In the genomic region with DNA sequence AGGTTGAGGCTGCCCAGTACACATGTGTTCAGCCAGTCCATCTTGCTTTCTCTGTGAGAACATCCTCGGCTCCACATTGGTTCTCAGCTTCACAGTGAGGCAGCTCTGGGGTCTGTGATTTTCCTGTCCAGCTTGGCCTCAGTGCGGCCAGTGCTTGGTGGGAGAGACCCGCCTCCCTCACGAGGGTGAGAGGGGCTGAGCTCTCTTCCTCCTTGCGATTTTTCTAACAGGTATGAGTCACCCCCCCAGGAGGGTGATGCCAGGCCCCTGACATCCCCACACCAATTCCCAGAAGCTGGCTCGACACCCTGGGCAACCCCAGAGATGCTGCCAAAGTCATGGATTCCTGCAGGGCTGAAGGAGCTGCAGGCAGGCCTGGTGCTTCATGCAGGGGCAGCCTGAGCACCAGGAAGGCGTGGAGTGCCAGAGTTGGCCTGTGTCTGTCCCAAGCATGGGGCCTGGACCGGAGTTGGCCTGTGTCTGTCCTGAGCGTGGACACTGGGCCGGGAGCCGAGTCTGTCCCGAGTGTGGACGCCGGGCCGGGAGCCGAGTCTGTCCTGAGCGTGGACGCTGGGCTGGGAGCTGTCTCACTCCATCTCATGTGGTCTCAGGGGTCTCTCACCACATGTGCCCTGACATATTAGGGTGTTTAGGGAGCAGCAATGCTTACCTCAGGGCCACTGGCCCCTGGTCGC, we compare ENCODE assay signal across 21 cellular contexts.
DNase-seq lines count a peak whose midpoint lies in the region; TF ChIP-seq lines count a peak whose summit lies in the region.
"Had no signal": no experiment of that assay in that cellular context is flagged by ENCODE, and none has a peak within 500 bp of the region (broad histone marks: within the 10 kb centered on the region; RNA-seq: fewer than 3 reads in every experiment).

No MANE protein-coding gene starts in this region.

- intact Hi-C loops in sigmoid colon (cut with DNase I) (no loop called here), transverse colon (cut with DNase I; ENCODE audit: low total_unique reads) (no loop called here)
- intact Hi-C loops in activated CD4-positive, alpha-beta T cell treated with anti-CD3 and anti-CD28 coated beads, Interleukin-2, amount 10 ng/mL, durations not matched to agents 24 days and 14 days (cut with micrococcal nuclease) = no loop called here

- no peak overlapping the region for H4K8ac ChIP-seq in H9 (replicated peaks; ENCODE audit: insufficient read length, low read depth, low read length)

- TF ChIP-seq EP300 in sigmoid colon (IDR thresholded peaks at IDR 0.05) (no peak), transverse colon (IDR thresholded peaks at IDR 0.05; ENCODE audit: low read depth) (no peak)

- peaks cover 2% of the 10 kb centered on the region; the same call in 1 of the 2 replicates for H3K4me1 ChIP-seq in H9 (ENCODE audit: insufficient read depth, low read length)
- no peaks in the 10 kb centered on the region for H3K4me1 ChIP-seq in osteoblast (ENCODE audit: insufficient read depth, low read length)
- no peaks in the 10 kb centered on the region for H3K4me1 ChIP-seq in sigmoid colon
- H3K4me1 ChIP-seq in transverse colon = no peaks in the 10 kb centered on the region
- H3K4me1 ChIP-seq: A549; BE2C; BLaER1 treated with 17β-estradiol and CSF1 and Interleukin-3, amounts not matched to agents 10 nM and 100 nM had no signal

- H3K9me3 ChIP-seq in H9 (ENCODE audit: control insufficient read depth, low read depth, low read length) (no peaks in the 10 kb centered on the region), osteoblast (ENCODE audit: low read depth, low read length) (no peaks in the 10 kb centered on the region), sigmoid colon (no peaks in the 10 kb centered on the region), transverse colon (no peaks in the 10 kb centered on the region)
- H3K9me3 ChIP-seq: A549 had no signal

- H3K23me2 ChIP-seq in H9 (ENCODE audit: insufficient read length, low read depth, low read length, poor library complexity, severe bottlenecking) = no peaks in the 10 kb centered on the region

- no peak for TF ChIP-seq CTCF in H9 (conservative IDR thresholded peaks at IDR 0.05)
- no peak for TF ChIP-seq CTCF in osteoblast (IDR thresholded peaks at IDR 0.05; ENCODE audit: extremely low read depth, low read depth, low read length)
- no peak for TF ChIP-seq CTCF in sigmoid colon (IDR thresholded peaks at IDR 0.05)
- TF ChIP-seq CTCF in transverse colon (IDR thresholded peaks at IDR 0.05) = no peak

- H3K27me3 Mint-ChIP-seq in H9 (ENCODE audit: low read depth) (peaks cover 6% of the 10 kb centered on the region), immature natural killer cell (ENCODE audit: low read depth in 3 of 3) (peaks cover 2 to 8% (median 3%) of the 10 kb centered on the region in 3 donors)
- no peaks in the 10 kb centered on the region for H3K27me3 Mint-ChIP-seq in activated CD4-positive, alpha-beta T cell treated with anti-CD3 and anti-CD28 coated beads, Interleukin-2, amount 10 ng/mL, durations not matched to agents 24 days and 14 days
- H3K27me3 Mint-ChIP-seq: CD4-positive, alpha-beta T cell; CD8-positive, alpha-beta memory T cell had no signal

- no peaks in the 10 kb centered on the region for H3K36me3 ChIP-seq in osteoblast (ENCODE audit: insufficient read depth, low read length)
- no peaks in the 10 kb centered on the region for H3K36me3 ChIP-seq in sigmoid colon
- H3K36me3 ChIP-seq in transverse colon = no peaks in the 10 kb centered on the region
- H3K36me3 ChIP-seq: BE2C; BLaER1 treated with 17β-estradiol and CSF1 and Interleukin-3, amounts not matched to agents 10 nM and 100 nM had no signal

- H3K27ac Mint-ChIP-seq in H9 = no peak overlapping the region
- no peak overlapping the region for H3K27ac Mint-ChIP-seq in immature natural killer cell
- H3K27ac Mint-ChIP-seq in activated CD4-positive, alpha-beta T cell treated with anti-CD3 and anti-CD28 coated beads, Interleukin-2, amount 10 ng/mL, durations not matched to agents 24 days and 14 days = no peak overlapping the region
- H3K27ac Mint-ChIP-seq: CD4-positive, alpha-beta T cell; CD8-positive, alpha-beta memory T cell had no signal

- H3K79me1 ChIP-seq in H9 (ENCODE audit: insufficient read depth, low read depth, low read length, poor library complexity, severe bottlenecking) = no peaks in the 10 kb centered on the region

- H3T11ph ChIP-seq in H9 (ENCODE audit: low read length) = no peak overlapping the region

- no peak overlapping the region for H2BK20ac ChIP-seq in H9 (ENCODE audit: low read depth, low read length, poor library complexity, severe bottlenecking)

- H3K27ac ChIP-seq in H9 (ENCODE audit: insufficient read length, low read depth, low read length) (no peak overlapping the region), osteoblast (ENCODE audit: low read depth, low read length) (no peak overlapping the region), sigmoid colon (no peak overlapping the region), transverse colon (no peak overlapping the region)
- H3K27ac ChIP-seq: A549; BLaER1 treated with 17β-estradiol and CSF1 and Interleukin-3, amounts not matched to agents 10 nM and 100 nM had no signal

- no peak overlapping the region for H4K5ac ChIP-seq in H9 (ENCODE audit: insufficient read length, low read depth, low read length)

- no peak overlapping the region for H3K23ac ChIP-seq in H9 (ENCODE audit: insufficient read length, low read depth, low read length)

- H3K18ac ChIP-seq in H9 (ENCODE audit: insufficient read length, low read depth, low read length) = no peak overlapping the region

- no peak overlapping the region for H3K9ac ChIP-seq in H9 (ENCODE audit: extremely low read depth, insufficient read length, low read length)
- H3K9ac ChIP-seq: BLaER1 treated with 17β-estradiol and CSF1 and Interleukin-3, amounts not matched to agents 10 nM and 100 nM had no signal

- H2AFZ ChIP-seq in H9 (ENCODE audit: low read length) (no peak overlapping the region), osteoblast (ENCODE audit: low read length) (no peak overlapping the region)

- in situ Hi-C loops in transverse colon (cut with MboI; ENCODE audit: low pct_ligation_motif_present in 1 of 4, low pct_unique_long_range_greater_than_20kb in 1 of 4, low sequenced_read_pairs in 3 of 4) = no loop called here

- H3K9me3 Mint-ChIP-seq in H9 (peaks cover 3 to 4% of the 10 kb centered on the region in 2 experiments; a peak in 1 of 5 replicates), immature natural killer cell (no peaks in the 10 kb centered on the region)
- H3K9me3 Mint-ChIP-seq in activated CD4-positive, alpha-beta T cell treated with anti-CD3 and anti-CD28 coated beads, Interleukin-2, amount 10 ng/mL, durations not matched to agents 24 days and 14 days = no peaks in the 10 kb centered on the region
- H3K9me3 Mint-ChIP-seq: CD4-positive, alpha-beta T cell; CD8-positive, alpha-beta memory T cell had no signal

- WGBS in H9 (ENCODE audit: extremely low coverage, insufficient read length, low lambda C conversion rate) = no CpG with 5 or more reads among the region's 19 CpGs
- 92 to 93% methylated on average over 19 of the region's 19 CpGs for WGBS in sigmoid colon, 2 donors
- 86 to 90% methylated on average over 2 to 19 of the region's 19 CpGs for WGBS in transverse colon (ENCODE audit: low coverage in 1 of 2), 2 donors

- H3K4me3 Mint-ChIP-seq in H9 (no peak overlapping the region), immature natural killer cell (no peak overlapping the region)
- no peak overlapping the region for H3K4me3 Mint-ChIP-seq in activated CD4-positive, alpha-beta T cell treated with anti-CD3 and anti-CD28 coated beads, Interleukin-2, amount 10 ng/mL, durations not matched to agents 24 days and 14 days
- H3K4me3 Mint-ChIP-seq: CD14-positive monocyte; CD4-positive, alpha-beta T cell; CD8-positive, alpha-beta memory T cell had no signal

- H2BK120ac ChIP-seq in H9 (ENCODE audit: low read depth, low read length, poor library complexity, severe bottlenecking) = no peak overlapping the region

- 0 out of 2 replicates have a peak overlapping the region, but pooled peaks have one; percentile 78 for H2BK15ac ChIP-seq in H9 (ENCODE audit: low read depth, low read length)

- H3K36me3 Mint-ChIP-seq in H9 (ENCODE audit: insufficient read depth in 1 of 3, low read depth in 3 of 3) = no peaks in the 10 kb centered on the region; a peak in 1 of 7 replicates
- H3K36me3 Mint-ChIP-seq in immature natural killer cell = no peaks in the 10 kb centered on the region
- H3K36me3 Mint-ChIP-seq in activated CD4-positive, alpha-beta T cell treated with anti-CD3 and anti-CD28 coated beads, Interleukin-2, amount 10 ng/mL, durations not matched to agents 24 days and 14 days (ENCODE audit: low read depth) = no peaks in the 10 kb centered on the region
- H3K36me3 Mint-ChIP-seq: CD14-positive monocyte; CD8-positive, alpha-beta memory T cell had no signal

- TF ChIP-seq POLR2A in sigmoid colon (IDR thresholded peaks at IDR 0.05) = no peak
- TF ChIP-seq POLR2A in transverse colon (IDR thresholded peaks at IDR 0.05) = no peak

- no peak overlapping the region for H2BK5ac ChIP-seq in H9 (ENCODE audit: insufficient read length, low read length)

- no peak overlapping the region for H3K4ac ChIP-seq in H9 (ENCODE audit: low read depth, low read length)

- H4K91ac ChIP-seq in H9 (ENCODE audit: insufficient read length, low read depth, low read length) = no peak overlapping the region

- H3K4me2 ChIP-seq in H9 (ENCODE audit: insufficient read depth, insufficient read length, low read length) (no peak overlapping the region), osteoblast (ENCODE audit: insufficient read depth, low read length) (no peak overlapping the region)
- H3K4me2 ChIP-seq: A549; BLaER1 treated with 17β-estradiol and CSF1 and Interleukin-3, amounts not matched to agents 10 nM and 100 nM had no signal

- no peak overlapping the region for H3K4me3 ChIP-seq in osteoblast (ENCODE audit: insufficient read depth, low read length)
- no peak overlapping the region for H3K4me3 ChIP-seq in sigmoid colon
- H3K4me3 ChIP-seq in transverse colon = no peak overlapping the region
- H3K4me3 ChIP-seq: A549; BLaER1 treated with 17β-estradiol and CSF1 and Interleukin-3, amounts not matched to agents 10 nM and 100 nM had no signal

- H2BK12ac ChIP-seq in H9 (ENCODE audit: insufficient read length, low read depth, low read length) = no peak overlapping the region

- H3K79me2 ChIP-seq in H9 (ENCODE audit: insufficient read depth, low read length) = no peaks in the 10 kb centered on the region
- no peaks in the 10 kb centered on the region for H3K79me2 ChIP-seq in osteoblast (ENCODE audit: insufficient read depth, low read length)

- H3K4me1 Mint-ChIP-seq in H9 (peaks cover 18 to 23% of the 10 kb centered on the region in 2 experiments), immature natural killer cell (no peaks in the 10 kb centered on the region)
- no peaks in the 10 kb centered on the region for H3K4me1 Mint-ChIP-seq in activated CD4-positive, alpha-beta T cell treated with anti-CD3 and anti-CD28 coated beads, Interleukin-2, amount 10 ng/mL, durations not matched to agents 24 days and 14 days
- H3K4me1 Mint-ChIP-seq: CD14-positive monocyte; CD8-positive, alpha-beta memory T cell had no signal

- no peaks in the 10 kb centered on the region for H4K20me1 ChIP-seq in H9 (ENCODE audit: control insufficient read depth, insufficient read depth, insufficient read length)
- no peaks in the 10 kb centered on the region for H4K20me1 ChIP-seq in osteoblast (ENCODE audit: insufficient read depth, low read length)
- H4K20me1 ChIP-seq: BLaER1 treated with 17β-estradiol and CSF1 and Interleukin-3, amounts not matched to agents 10 nM and 100 nM had no signal

- no peak overlapping the region for H2AK5ac ChIP-seq in H9 (ENCODE audit: insufficient read length, low read length)

- H3K27me3 ChIP-seq in H9 (ENCODE audit: insufficient read depth, low read length) = no peaks in the 10 kb centered on the region
- no peaks in the 10 kb centered on the region for H3K27me3 ChIP-seq in osteoblast (ENCODE audit: insufficient read depth, low read length)
- no peaks in the 10 kb centered on the region for H3K27me3 ChIP-seq in sigmoid colon
- no peaks in the 10 kb centered on the region for H3K27me3 ChIP-seq in transverse colon
- H3K27me3 ChIP-seq: BE2C; BLaER1 treated with 17β-estradiol and CSF1 and Interleukin-3, amounts not matched to agents 10 nM and 100 nM had no signal

- no peak overlapping the region for H3K56ac ChIP-seq in H9 (ENCODE audit: insufficient read length, low read depth, low read length)

- no peak overlapping the region for H3K14ac ChIP-seq in H9 (ENCODE audit: insufficient read depth, low read length)

- DNase-seq in H9 = no peak
- peak; percentile 84 for DNase-seq in mesenteric fat pad (ENCODE audit: low spot score)
- peak; percentile 87 for DNase-seq in osteoblast (ENCODE audit: insufficient read length, low spot score, missing footprints)
- DNase-seq in sigmoid colon = peak; percentile 61
- no peak for DNase-seq in immature natural killer cell
- no peak for DNase-seq in activated CD4-positive, alpha-beta T cell treated with anti-CD3 and anti-CD28 coated beads, Interleukin-2, amount 10 ng/mL, durations not matched to agents 24 days and 14 days
- no peak for DNase-seq in transverse colon
- DNase-seq: 8988T; ACHN; AML-193; BE2C; CD4-positive, alpha-beta T cell; CD8-positive, alpha-beta memory T cell; DMS 273 treated with DMSO at 0.1 percent for 48 hours; DMS79 treated with DMSO at 0.1 percent for 48 hours; GF-D8; GOT3; HCEC 1CT had no signal

Comparison
In these comparisons a context has a peak if more than half of its experiments do, and no peak if none do; other contexts are left out.
1. DNase-seq: peak in mesenteric fat pad (single experiment), osteoblast (single experiment) and sigmoid colon (single experiment); none in H9 (single experiment), immature natural killer cell (0 of 3), activated CD4-positive, alpha-beta T cell treated with anti-CD3 and anti-CD28 coated beads, Interleukin-2, amount 10 ng/mL, durations not matched to agents 24 days and 14 days (single experiment) and transverse colon (single experiment).